1 cellular context compared by ENCODE assay signal in genomic region chr21:42473495-42474042, GRCh38.
TF ChIP-seq lines count a peak whose summit lies in the region.

No MANE protein-coding gene starts in this region.

TF ChIP-seq in GM12878, 131 proteins besides CTCF, POLR2A, EP300 and RAD21:
- TF ChIP-seq CHD1 (IDR thresholded peaks at IDR 0.05; ENCODE audit: low read depth, low read length) (no peak), POLR2AphosphoS5 (IDR thresholded peaks at IDR 0.05; ENCODE audit: low read length) (no peak), ZBTB33 (IDR thresholded peaks at IDR 0.05) (no peak), KDM1A (IDR thresholded peaks at IDR 0.05; ENCODE audit: borderline replicate concordance) (no peak), SRF (IDR thresholded peaks at IDR 0.05; ENCODE audit: low read depth in 2 of 2, low read length in 2 of 2) (no peak), RELA (IDR thresholded peaks at IDR 0.05; ENCODE audit: borderline replicate concordance, partially characterized antibody) (no peak), PML (IDR thresholded peaks at IDR 0.05; ENCODE audit: low read length) (no peak), IRF5 (IDR thresholded peaks at IDR 0.05; ENCODE audit: borderline replicate concordance) (no peak), FOXK2 (IDR thresholded peaks at IDR 0.05) (no peak), CBX3 (IDR thresholded peaks at IDR 0.05; ENCODE audit: borderline replicate concordance, low read depth) (no peak), SIX5 (IDR thresholded peaks at IDR 0.05; ENCODE audit: low read depth, low read length, severe bottlenecking) (no peak), TCF3 (IDR thresholded peaks at IDR 0.05; ENCODE audit: borderline replicate concordance, insufficient read depth, low read depth, low read length) (no peak)
TF ChIP-seq in GM12878: peak in this region for 0.
